In genomic region chr9:22009563-22009867, GRCh38 we compare ENCODE assay signal across 1 cellular context.
TF ChIP-seq lines count a peak whose summit lies in the region.

No MANE protein-coding gene starts in this region.

TF ChIP-seq in WTC11, 78 proteins besides CTCF, POLR2A, EP300 and RAD21 (continued from another document):
- TF ChIP-seq ZNF512 (CRISPR knock-in tag; IDR thresholded peaks at IDR 0.05; ENCODE audit: borderline replicate concordance), result no peak
